Comparison of ENCODE assay signal across 9 cellular contexts in the genomic region with DNA sequence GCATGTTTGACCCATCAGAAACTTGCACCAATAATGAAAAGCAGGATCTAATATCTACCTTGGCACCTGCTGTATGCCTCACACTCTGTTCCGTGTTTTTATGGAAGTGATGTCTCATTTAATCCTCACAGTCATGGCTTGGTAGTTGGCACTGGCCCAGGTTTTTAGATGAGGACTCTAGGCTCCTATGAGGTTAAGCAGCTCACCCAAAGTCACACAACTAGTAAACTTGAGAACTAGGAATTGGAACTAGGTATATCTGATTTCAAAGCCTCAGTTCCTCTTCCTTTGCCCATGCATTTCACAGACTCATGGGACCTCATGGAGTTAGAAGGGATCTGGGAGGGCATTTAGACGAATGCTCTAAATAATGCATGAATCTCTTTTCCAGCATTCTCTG. TPM values are rescaled to one million over a fixed set of nuclear protein-coding genes. Genes with fewer than 3 reads are reported as not detected.
DNase-seq lines count a peak whose midpoint lies in the region; ATAC-seq and TF ChIP-seq lines count a peak whose summit lies in the region.
"Had no signal": no experiment of that assay in that cellular context is flagged by ENCODE, and none has a peak within 500 bp of the region (broad histone marks: within the 10 kb centered on the region; RNA-seq: fewer than 3 reads in every experiment).

No MANE protein-coding gene starts in this region.

- POLR2A ChIA-PET in MCF 10A (lab: Yijun Ruan, JAX) = interaction anchor here (0.8 to 18.2 kb wide), 26 partner anchors 9 to 598 kb away, joined by 3 to 904 read pairs (median 12); partner anchors contain the start of genes IRF2BP2 and TARBP1

- peak overlapping the region; percentile 86 for H3K27ac ChIP-seq in DND-41 (ENCODE audit: low read length)

- BruUV-seq in MCF 10A (replicated peaks; lab: Mats Ljungman, UMichigan) = no TSS peak

- H3K4me1 Mint-ChIP-seq in MCF 10A (ENCODE audit: insufficient read depth, unreplicated experiment) (peaks cover 53% of the 10 kb centered on the region), progenitor cell of endocrine pancreas (ENCODE audit: low read depth) (peaks cover 6% of the 10 kb centered on the region)

- TF ChIP-seq CTCF in DND-41 (IDR thresholded peaks at IDR 0.05; ENCODE audit: borderline replicate concordance, extremely low read depth, low read length, poor library complexity, severe bottlenecking) (no peak), MCF 10A (IDR thresholded peaks at IDR 0.05; ENCODE audit: unreplicated experiment) (no peak), progenitor cell of endocrine pancreas (IDR thresholded peaks at IDR 0.05; ENCODE audit: unreplicated experiment) (no peak)

- H3K9ac ChIP-seq in DND-41 (ENCODE audit: low read depth, low read length) = no peak overlapping the region

- ATAC-seq in DND-41 (ENCODE audit: insufficient read depth, low read depth) = no peak
- ATAC-seq in GM19328 (IDR thresholded peaks at IDR 0.05; ENCODE audit: unreplicated experiment) = no peak

- no peaks in the 10 kb centered on the region for H3K36me3 ChIP-seq in DND-41 (ENCODE audit: insufficient read depth, low read length)
- H3K36me3 ChIP-seq in MG63 = no peaks in the 10 kb centered on the region
- no peaks in the 10 kb centered on the region for H3K36me3 ChIP-seq in neuron (ENCODE audit: insufficient read depth, low read length)

- no peaks in the 10 kb centered on the region for H3K36me3 Mint-ChIP-seq in MCF 10A (ENCODE audit: insufficient read depth, unreplicated experiment)
- no peaks in the 10 kb centered on the region for H3K36me3 Mint-ChIP-seq in progenitor cell of endocrine pancreas (ENCODE audit: insufficient read depth)

- H3K79me2 ChIP-seq in DND-41 (ENCODE audit: insufficient read depth, low read length) = no peaks in the 10 kb centered on the region

- H3K4me3 Mint-ChIP-seq in MCF 10A (ENCODE audit: unreplicated experiment) (peak overlapping the region; percentile 28), progenitor cell of endocrine pancreas (ENCODE audit: low read depth) (no peak overlapping the region)

- H3K9me3 ChIP-seq in DND-41 (ENCODE audit: insufficient read depth, low read length, severe bottlenecking) (no peaks in the 10 kb centered on the region), MG63 (no peaks in the 10 kb centered on the region), neuron (ENCODE audit: low read length) (no peaks in the 10 kb centered on the region)

- no peak overlapping the region for H3K4me2 ChIP-seq in DND-41 (ENCODE audit: insufficient read depth, low read length)

- CTCF ChIA-PET in MCF 10A (lab: Yijun Ruan, JAX) = interaction anchor here (0.5 to 17.4 kb wide), 38 partner anchors 9 to 923 kb away, joined by 3 to 317 read pairs (median 6); partner anchors contain the start of gene IRF2BP2

- no peak for DNase-seq in DND-41
- DNase-seq in MG63 = peak; percentile 73
- peak; percentile 91 for DNase-seq in MCF 10A (ENCODE audit: unreplicated experiment)
- no peak for DNase-seq in mesenteric fat pad (ENCODE audit: low spot score)
- DNase-seq in middle frontal gyrus (ENCODE audit: extremely low spot score, low spot score) = no peak
- no peak for DNase-seq in progenitor cell of endocrine pancreas (ENCODE audit: low spot score, unreplicated experiment)
- DNase-seq: NCI-H146 had no signal

- H3K27ac Mint-ChIP-seq in MCF 10A (ENCODE audit: low read depth, unreplicated experiment) (peak overlapping the region; percentile 71), progenitor cell of endocrine pancreas (no peak overlapping the region)

- intact Hi-C loops in MCF 10A (cut with micrococcal nuclease) = no loop called here

- H2AFZ ChIP-seq in DND-41 (ENCODE audit: low read depth, low read length) (no peak overlapping the region; the same call in 1 of the 2 replicates), neuron (ENCODE audit: low read depth, low read length) (peak overlapping the region; percentile 39)

- H3K9me3 Mint-ChIP-seq in MCF 10A (ENCODE audit: unreplicated experiment) = no peaks in the 10 kb centered on the region
- H3K9me3 Mint-ChIP-seq in progenitor cell of endocrine pancreas (ENCODE audit: low read depth) = no peaks in the 10 kb centered on the region

- H3K27me3 ChIP-seq in DND-41 (ENCODE audit: insufficient read depth, low read length, poor library complexity) (no peaks in the 10 kb centered on the region), MG63 (no peaks in the 10 kb centered on the region), neuron (ENCODE audit: insufficient read depth, low read length) (no peaks in the 10 kb centered on the region)

- H3K4me1 ChIP-seq in DND-41 (ENCODE audit: insufficient read depth, low read length) = peaks cover 34% of the 10 kb centered on the region
- peaks cover 16% of the 10 kb centered on the region for H3K4me1 ChIP-seq in neuron (ENCODE audit: insufficient read depth, low read length)

- H4K20me1 ChIP-seq in DND-41 (ENCODE audit: insufficient read depth, low read length) = no peaks in the 10 kb centered on the region

- H3K4me3 ChIP-seq in DND-41 (ENCODE audit: low read depth in 1 of 2, low read length in 2 of 2) = no peak overlapping the region
- peak overlapping the region; percentile 15; the same call in 1 of the 2 replicates for H3K4me3 ChIP-seq in MG63
- no peak overlapping the region for H3K4me3 ChIP-seq in neuron (ENCODE audit: low read length)

- no peaks in the 10 kb centered on the region for H3K27me3 Mint-ChIP-seq in MCF 10A (ENCODE audit: insufficient read depth, unreplicated experiment)
- no peaks in the 10 kb centered on the region for H3K27me3 Mint-ChIP-seq in progenitor cell of endocrine pancreas

RNA-seq across cellular contexts. Expression of gene TARBP1, which starts 21.3 kb away (rescaled TPM):
- total RNA-seq in MG63 (2014; rRNA removed; shearing (Covaris generic); ENCODE audit: low replicate concordance) = 21.5 and 43.9 TPM in 2 replicates
- total RNA-seq in MCF 10A (2022) = 45.5 and 52.5 TPM in 2 replicates
- total RNA-seq in mesenteric fat pad = 19.4 TPM
- 60.4 and 65.9 TPM in 2 replicates for total RNA-seq in progenitor cell of endocrine pancreas

Comparison
In these comparisons a context has a peak if more than half of its experiments do, and no peak if none do; other contexts are left out.
1. DNase-seq: peak in MG63 (single experiment) and MCF 10A (single experiment); none in DND-41 (single experiment), mesenteric fat pad (single experiment), middle frontal gyrus (single experiment) and progenitor cell of endocrine pancreas (single experiment).